Comparison of ENCODE assay signal across 9 cellular contexts in the genomic region with DNA sequence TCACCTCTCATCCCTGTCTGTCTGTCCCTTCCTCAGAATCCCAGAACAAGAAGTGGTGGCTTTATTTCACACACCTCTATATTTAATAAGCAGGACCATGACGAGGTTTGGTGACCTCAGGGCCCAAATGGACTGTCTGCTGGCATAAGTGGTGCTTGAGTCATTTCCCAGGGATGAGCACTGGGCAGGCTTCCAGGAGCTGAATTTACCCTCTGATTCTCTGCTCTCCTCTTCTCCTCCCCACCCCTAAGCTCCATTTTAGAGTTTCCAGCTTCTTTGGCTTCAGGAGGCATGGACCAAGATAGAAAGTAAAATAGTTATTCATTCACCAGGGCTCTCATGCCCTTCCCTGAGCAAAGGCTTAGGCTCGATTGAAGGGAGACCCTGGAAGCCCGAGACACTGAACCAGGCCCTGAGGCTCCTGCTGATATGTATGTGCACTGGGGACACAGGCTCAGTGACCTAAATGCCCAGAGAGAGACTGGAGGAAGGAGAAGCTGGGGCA.
A peak's percentile ranks its signal among the peaks of the same experiment; 100 is the strongest.
DNase-seq lines count a peak whose midpoint lies in the region; ATAC-seq lines count a peak whose summit lies in the region.
"Had no signal": no experiment of that assay in that cellular context is flagged by ENCODE, and none has a peak within 500 bp of the region (broad histone marks: within the 10 kb centered on the region; RNA-seq: fewer than 3 reads in every experiment).

No MANE protein-coding gene starts in this region.

- H3K36me3 ChIP-seq in urinary bladder (ENCODE audit: insufficient read depth): no peaks in the 10 kb centered on the region

- DNase-seq in DMS79 treated with DMSO at 0.1 percent for 48 hours (lab: John Stamatoyannopoulos, UW) (peak; percentile 7), DMS79 (lab: John Stamatoyannopoulos, UW) (no peak), amniotic stem cell (lab: John Stamatoyannopoulos, UW) (peak; percentile 8), left ventricle myocardium superior (peak; percentile 55), middle frontal gyrus (ENCODE audit: extremely low spot score, low spot score) (no peak)
- DNase-seq in stimulated activated CD4-positive, alpha-beta T cell treated with anti-CD3 and anti-CD28 coated beads, Interleukin-12 subunit alpha, Interleukin-12 subunit beta, amount 100 ng/mL, for 4 hours: no peak
- DNase-seq: occipital lobe had no signal

- peak overlapping the region; percentile 14 for H3K27ac ChIP-seq in urinary bladder (ENCODE audit: low read depth)

- peak; percentile 42 for ATAC-seq in left ventricle myocardium superior
- ATAC-seq in HG02798 (IDR thresholded peaks at IDR 0.05; ENCODE audit: poor library complexity, unreplicated experiment): no peak

- no peak overlapping the region for H3K4me3 ChIP-seq in urinary bladder (ENCODE audit: low read depth, low read length)

- intact Hi-C loops in left ventricle myocardium superior (cut with micrococcal nuclease): no loop called here

- WGBS in urinary bladder: 29% methylated on average over 3 of the region's 3 CpGs

- peaks cover under 1% of the 10 kb centered on the region for H3K4me1 ChIP-seq in urinary bladder (ENCODE audit: insufficient read depth)

Comparison
In these comparisons a context has a peak if more than half of its experiments do, and no peak if none do; other contexts are left out.
1. DNase-seq: peak in DMS79 treated with DMSO at 0.1 percent for 48 hours (single experiment), amniotic stem cell (single experiment) and left ventricle myocardium superior (single experiment); none in DMS79 (single experiment), stimulated activated CD4-positive, alpha-beta T cell treated with anti-CD3 and anti-CD28 coated beads, Interleukin-12 subunit alpha, Interleukin-12 subunit beta, amount 100 ng/mL, for 4 hours (single experiment) and middle frontal gyrus (single experiment).